Comparison of ENCODE assay signal across 1 cellular context in the genomic region with DNA sequence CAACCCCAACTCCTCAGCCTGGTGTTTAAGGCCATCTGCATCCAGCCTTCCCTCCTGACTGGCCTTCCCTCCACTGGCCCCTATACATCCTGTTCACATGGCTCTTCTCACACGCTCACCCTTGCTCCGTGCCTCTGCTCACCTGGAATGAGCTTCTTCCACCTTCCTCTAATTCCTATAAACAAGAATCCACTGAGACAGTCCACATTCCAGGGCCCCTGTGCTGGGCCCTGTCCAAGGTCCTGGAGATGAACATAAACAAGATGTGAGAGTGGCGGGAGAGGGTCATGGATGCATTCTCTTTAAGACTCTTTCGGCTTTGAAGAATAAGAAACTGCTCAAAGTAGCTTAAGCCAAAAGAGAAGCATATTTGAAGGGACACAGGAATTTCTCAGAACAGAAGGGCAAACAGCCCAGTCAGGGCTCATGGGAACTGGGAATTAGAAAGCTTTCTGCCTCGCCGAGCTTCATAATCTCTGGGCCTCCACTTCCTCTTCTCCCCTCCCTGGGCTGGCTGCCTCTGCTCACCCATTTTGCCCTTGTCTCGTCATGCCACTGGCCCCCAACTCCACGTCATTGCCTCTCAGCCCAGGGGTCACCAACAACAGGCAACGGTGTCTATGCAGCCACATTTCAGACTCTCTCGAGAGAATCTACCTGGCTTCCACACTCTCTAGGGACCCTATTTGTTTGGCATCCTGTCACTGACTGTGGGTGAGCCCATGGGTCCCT.
TF ChIP-seq lines count a peak whose summit lies in the region.

No MANE protein-coding gene starts in this region.

TF ChIP-seq in HepG2, 621 proteins besides CTCF, POLR2A, EP300 and RAD21 (continued from another document and continues in another):
- TF ChIP-seq, protein P1, sequence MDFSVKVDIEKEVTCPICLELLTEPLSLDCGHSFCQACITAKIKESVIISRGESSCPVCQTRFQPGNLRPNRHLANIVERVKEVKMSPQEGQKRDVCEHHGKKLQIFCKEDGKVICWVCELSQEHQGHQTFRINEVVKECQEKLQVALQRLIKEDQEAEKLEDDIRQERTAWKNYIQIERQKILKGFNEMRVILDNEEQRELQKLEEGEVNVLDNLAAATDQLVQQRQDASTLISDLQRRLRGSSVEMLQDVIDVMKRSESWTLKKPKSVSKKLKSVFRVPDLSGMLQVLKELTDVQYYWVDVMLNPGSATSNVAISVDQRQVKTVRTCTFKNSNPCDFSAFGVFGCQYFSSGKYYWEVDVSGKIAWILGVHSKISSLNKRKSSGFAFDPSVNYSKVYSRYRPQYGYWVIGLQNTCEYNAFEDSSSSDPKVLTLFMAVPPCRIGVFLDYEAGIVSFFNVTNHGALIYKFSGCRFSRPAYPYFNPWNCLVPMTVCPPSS (IDR thresholded peaks at IDR 0.05), result no peak
- TF ChIP-seq HOXA3 (CRISPR knock-in tag; IDR thresholded peaks at IDR 0.05), result no peak
- TF ChIP-seq ZBTB8A (CRISPR knock-in tag; IDR thresholded peaks at IDR 0.05; ENCODE audit: borderline replicate concordance, low read depth), result no peak
- TF ChIP-seq NR0B2 (CRISPR knock-in tag; IDR thresholded peaks at IDR 0.05), result 0 out of 2 replicates have a peak, but pooled peaks have one; percentile 40
- TF ChIP-seq, protein P2, sequence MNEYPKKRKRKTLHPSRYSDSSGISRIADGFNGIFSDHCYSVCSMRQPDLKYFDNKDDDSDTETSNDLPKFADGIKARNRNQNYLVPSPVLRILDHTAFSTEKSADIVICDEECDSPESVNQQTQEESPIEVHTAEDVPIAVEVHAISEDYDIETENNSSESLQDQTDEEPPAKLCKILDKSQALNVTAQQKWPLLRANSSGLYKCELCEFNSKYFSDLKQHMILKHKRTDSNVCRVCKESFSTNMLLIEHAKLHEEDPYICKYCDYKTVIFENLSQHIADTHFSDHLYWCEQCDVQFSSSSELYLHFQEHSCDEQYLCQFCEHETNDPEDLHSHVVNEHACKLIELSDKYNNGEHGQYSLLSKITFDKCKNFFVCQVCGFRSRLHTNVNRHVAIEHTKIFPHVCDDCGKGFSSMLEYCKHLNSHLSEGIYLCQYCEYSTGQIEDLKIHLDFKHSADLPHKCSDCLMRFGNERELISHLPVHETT (CRISPR knock-in tag; conservative IDR thresholded peaks at IDR 0.05), result no peak; the same call in 1 of the 2 replicates
- peak; percentile 59 for TF ChIP-seq FOXA3 (CRISPR knock-in tag; IDR thresholded peaks at IDR 0.05)
- no peak; the same call in 1 of the 2 replicates for TF ChIP-seq GLI4 (CRISPR knock-in tag; IDR thresholded peaks at IDR 0.05; ENCODE audit: borderline replicate concordance)
- no peak for TF ChIP-seq CEBPB (IDR thresholded peaks at IDR 0.05; ENCODE audit: borderline replicate concordance, low read depth, low read length)
- no peak for TF ChIP-seq SOX13 (IDR thresholded peaks at IDR 0.05)
- TF ChIP-seq SOX13 (CRISPR knock-in tag; conservative IDR thresholded peaks at IDR 0.05 in 1 of 2, IDR thresholded peaks at IDR 0.05 in 1 of 2), result peak in 1 of 2 experiments; percentile 53; a peak in 2 of 4 replicates
- no peak for TF ChIP-seq SNAI1 (CRISPR knock-in tag; IDR thresholded peaks at IDR 0.05; ENCODE audit: borderline replicate concordance)
- TF ChIP-seq ZNF780A (CRISPR knock-in tag; IDR thresholded peaks at IDR 0.05), result no peak
- TF ChIP-seq, protein P3, sequence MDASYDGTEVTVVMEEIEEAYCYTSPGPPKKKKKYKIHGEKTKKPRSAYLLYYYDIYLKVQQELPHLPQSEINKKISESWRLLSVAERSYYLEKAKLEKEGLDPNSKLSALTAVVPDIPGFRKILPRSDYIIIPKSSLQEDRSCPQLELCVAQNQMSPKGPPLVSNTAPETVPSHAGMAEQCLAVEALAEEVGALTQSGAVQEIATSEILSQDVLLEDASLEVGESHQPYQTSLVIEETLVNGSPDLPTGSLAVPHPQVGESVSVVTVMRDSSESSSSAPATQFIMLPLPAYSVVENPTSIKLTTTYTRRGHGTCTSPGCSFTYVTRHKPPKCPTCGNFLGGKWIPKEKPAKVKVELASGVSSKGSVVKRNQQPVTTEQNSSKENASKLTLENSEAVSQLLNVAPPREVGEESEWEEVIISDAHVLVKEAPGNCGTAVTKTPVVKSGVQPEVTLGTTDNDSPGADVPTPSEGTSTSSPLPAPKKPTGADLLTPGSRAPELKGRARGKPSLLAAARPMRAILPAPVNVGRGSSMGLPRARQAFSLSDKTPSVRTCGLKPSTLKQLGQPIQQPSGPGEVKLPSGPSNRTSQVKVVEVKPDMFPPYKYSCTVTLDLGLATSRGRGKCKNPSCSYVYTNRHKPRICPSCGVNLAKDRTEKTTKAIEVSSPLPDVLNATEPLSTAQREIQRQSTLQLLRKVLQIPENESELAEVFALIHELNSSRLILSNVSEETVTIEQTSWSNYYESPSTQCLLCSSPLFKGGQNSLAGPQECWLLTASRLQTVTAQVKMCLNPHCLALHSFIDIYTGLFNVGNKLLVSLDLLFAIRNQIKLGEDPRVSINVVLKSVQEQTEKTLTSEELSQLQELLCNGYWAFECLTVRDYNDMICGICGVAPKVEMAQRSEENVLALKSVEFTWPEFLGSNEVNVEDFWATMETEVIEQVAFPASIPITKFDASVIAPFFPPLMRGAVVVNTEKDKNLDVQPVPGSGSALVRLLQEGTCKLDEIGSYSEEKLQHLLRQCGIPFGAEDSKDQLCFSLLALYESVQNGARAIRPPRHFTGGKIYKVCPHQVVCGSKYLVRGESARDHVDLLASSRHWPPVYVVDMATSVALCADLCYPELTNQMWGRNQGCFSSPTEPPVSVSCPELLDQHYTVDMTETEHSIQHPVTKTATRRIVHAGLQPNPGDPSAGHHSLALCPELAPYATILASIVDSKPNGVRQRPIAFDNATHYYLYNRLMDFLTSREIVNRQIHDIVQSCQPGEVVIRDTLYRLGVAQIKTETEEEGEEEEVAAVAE (CRISPR knock-in tag; IDR thresholded peaks at IDR 0.05; ENCODE audit: borderline replicate concordance), result peak; percentile 89
- peak; percentile 95 for TF ChIP-seq SMAD3 (CRISPR knock-in tag; IDR thresholded peaks at IDR 0.05)
- no peak for TF ChIP-seq TFAP4 (IDR thresholded peaks at IDR 0.05; ENCODE audit: borderline replicate concordance, low read depth)
- TF ChIP-seq ZSCAN22 (CRISPR knock-in tag; IDR thresholded peaks at IDR 0.05), result no peak
- TF ChIP-seq ZMAT3 (CRISPR knock-in tag; conservative IDR thresholded peaks at IDR 0.05), result 0 out of 2 replicates have a peak, but pooled peaks have one; percentile 50
- TF ChIP-seq RARG (CRISPR knock-in tag; IDR thresholded peaks at IDR 0.05; ENCODE audit: low read depth), result no peak
- no peak for TF ChIP-seq ZNF510 (CRISPR knock-in tag; IDR thresholded peaks at IDR 0.05; ENCODE audit: low read depth)
- no peak for TF ChIP-seq ZNF839 (CRISPR knock-in tag; IDR thresholded peaks at IDR 0.05; ENCODE audit: borderline replicate concordance)
- TF ChIP-seq ZNF670 (CRISPR knock-in tag; IDR thresholded peaks at IDR 0.05; ENCODE audit: borderline replicate concordance), result no peak
- no peak for TF ChIP-seq HNRNPL (IDR thresholded peaks at IDR 0.05; ENCODE audit: low read depth, low read length)
- TF ChIP-seq NR2F1 (CRISPR knock-in tag; IDR thresholded peaks at IDR 0.05), result no peak
- TF ChIP-seq ZNF382 (CRISPR knock-in tag; IDR thresholded peaks at IDR 0.05; ENCODE audit: borderline replicate concordance), result no peak
- TF ChIP-seq ZNF274 (CRISPR knock-in tag; IDR thresholded peaks at IDR 0.05), result no peak
- TF ChIP-seq MYNN (CRISPR knock-in tag; IDR thresholded peaks at IDR 0.05; ENCODE audit: low read depth), result peak; percentile 43; the same call in 1 of the 2 replicates
- TF ChIP-seq ZNF124 (CRISPR knock-in tag; IDR thresholded peaks at IDR 0.05), result no peak
- TF ChIP-seq NCOA5 (CRISPR knock-in tag; IDR thresholded peaks at IDR 0.05), result no peak
- TF ChIP-seq ZNF343 (CRISPR knock-in tag; IDR thresholded peaks at IDR 0.05), result no peak
- TF ChIP-seq GTF2F1 (IDR thresholded peaks at IDR 0.05; ENCODE audit: low read length), result no peak
- TF ChIP-seq AKAP8 (CRISPR knock-in tag; IDR thresholded peaks at IDR 0.05), result no peak
- no peak for TF ChIP-seq TP53 (CRISPR knock-in tag; conservative IDR thresholded peaks at IDR 0.05)
- TF ChIP-seq HMG20A (CRISPR knock-in tag; IDR thresholded peaks at IDR 0.05; ENCODE audit: borderline replicate concordance), result no peak
- TF ChIP-seq MED8 (CRISPR knock-in tag; IDR thresholded peaks at IDR 0.05; ENCODE audit: insufficient replicate concordance), result no peak
- no peak for TF ChIP-seq NFATC3 (CRISPR knock-in tag; IDR thresholded peaks at IDR 0.05)
- no peak for TF ChIP-seq SIN3B (IDR thresholded peaks at IDR 0.05; ENCODE audit: low read length)
- no peak for TF ChIP-seq ELF1 (CRISPR knock-in tag; IDR thresholded peaks at IDR 0.05)
- no peak for TF ChIP-seq ZNF609 (CRISPR knock-in tag; IDR thresholded peaks at IDR 0.05; ENCODE audit: borderline replicate concordance)
- no peak for TF ChIP-seq ZNF468 (CRISPR knock-in tag; IDR thresholded peaks at IDR 0.05)
- no peak for TF ChIP-seq ZBTB46 (CRISPR knock-in tag; IDR thresholded peaks at IDR 0.05; ENCODE audit: borderline replicate concordance)
- TF ChIP-seq, protein P4, sequence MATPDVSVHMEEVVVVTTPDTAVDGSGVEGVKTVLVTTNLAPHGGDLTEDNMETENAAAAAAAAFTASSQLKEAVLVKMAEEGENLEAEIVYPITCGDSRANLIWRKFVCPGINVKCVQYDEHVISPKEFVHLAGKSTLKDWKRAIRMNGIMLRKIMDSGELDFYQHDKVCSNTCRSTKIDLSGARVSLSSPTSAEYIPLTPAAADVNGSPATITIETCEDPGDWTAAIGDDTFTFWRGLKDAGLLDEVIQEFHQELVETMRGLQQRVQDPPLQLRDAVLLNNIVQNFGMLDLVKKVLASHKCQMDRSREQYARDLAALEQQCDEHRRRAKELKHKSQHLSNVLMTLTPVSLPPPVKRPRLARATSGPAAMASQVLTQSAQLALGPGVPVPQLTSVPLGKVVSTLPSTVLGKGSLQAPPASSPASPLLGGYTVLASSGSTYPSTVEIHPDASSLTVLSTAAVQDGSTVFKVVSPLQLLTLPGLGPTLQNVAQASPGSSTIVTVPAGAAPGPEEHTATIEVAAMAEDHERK (CRISPR knock-in tag; IDR thresholded peaks at IDR 0.05; ENCODE audit: low read depth), result no peak
- no peak; the same call in 1 of the 2 replicates for TF ChIP-seq ZNF749 (CRISPR knock-in tag; IDR thresholded peaks at IDR 0.05; ENCODE audit: borderline replicate concordance)
- no peak for TF ChIP-seq ZNF576 (CRISPR knock-in tag; IDR thresholded peaks at IDR 0.05)
- no peak for TF ChIP-seq HNF4G (IDR thresholded peaks at IDR 0.05; ENCODE audit: borderline replicate concordance, low read depth, low read length)
- TF ChIP-seq HNF4G (CRISPR knock-in tag; IDR thresholded peaks at IDR 0.05; ENCODE audit: borderline replicate concordance, low read depth), result no peak
